ENCODE assay signal across 1 cellular context in the genomic region with DNA sequence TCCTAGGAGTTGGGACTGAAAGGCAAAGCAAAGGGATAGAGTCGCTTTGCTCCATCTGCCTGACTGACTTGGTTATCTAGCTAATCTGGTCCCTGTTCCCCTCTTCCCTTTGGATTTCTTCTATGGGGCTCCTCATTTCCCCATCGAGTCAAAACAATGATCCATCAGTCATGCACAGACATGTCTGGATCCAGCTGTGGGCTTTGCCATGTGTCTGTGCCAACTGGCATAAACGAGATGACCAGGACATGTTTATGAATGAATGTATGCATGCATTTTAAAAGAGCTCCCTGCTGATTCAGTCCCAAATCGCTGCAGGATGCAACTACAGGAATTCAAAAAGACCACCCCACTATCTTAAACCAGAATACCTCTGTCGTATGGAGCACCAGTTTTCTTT.
TF ChIP-seq lines count a peak whose summit lies in the region.

No MANE protein-coding gene starts in this region.

TF ChIP-seq in IMR-90, 13 proteins besides CTCF, POLR2A, EP300 and RAD21 (continued from another document):
- TF ChIP-seq RFX5 (IDR thresholded peaks at IDR 0.05; ENCODE audit: low read depth, low read length) (no peak), CHD1 (IDR thresholded peaks at IDR 0.05; ENCODE audit: low read depth, low read length) (no peak)
